ENCODE assay signal across 37 cellular contexts in genomic region chr14:94494085-94494484, GRCh38. TPM values are rescaled to one million over a fixed set of nuclear protein-coding genes. Genes with fewer than 3 reads are reported as not detected.
DNase-seq lines count a peak whose midpoint lies in the region; ATAC-seq lines count a peak whose summit lies in the region.
"Had no signal": no experiment of that assay in that cellular context is flagged by ENCODE, and none has a peak within 500 bp of the region (broad histone marks: within the 10 kb centered on the region; RNA-seq: fewer than 3 reads in every experiment).

No MANE protein-coding gene starts in this region.

- no peaks in the 10 kb centered on the region for H3K27me3 ChIP-seq in right cardiac atrium (ENCODE audit: control insufficient read depth, insufficient read depth)
- H3K27me3 ChIP-seq: body of pancreas had no signal

- intact Hi-C loops in cardiac septum (cut with DNase I): no loop called here
- intact Hi-C loops in right cardiac atrium (cut with DNase I): no loop called here
- intact Hi-C loops in activated T-helper 1 cell treated with anti-CD3 and anti-CD28 coated beads, Interleukin-12 subunit alpha, Interleukin-12 subunit beta, Interleukin-2, Interleukin-4 antibody, amounts not matched to agents 30 ng/mL and 10 ng/mL and 1 ng/mL, durations not matched to agents 14 hours and 24 hours and 36 hours (cut with micrococcal nuclease): no loop called here

- no peak overlapping the region for H3K27ac ChIP-seq in right cardiac atrium (ENCODE audit: low read length)
- H3K27ac ChIP-seq: A549, adrenal gland, body of pancreas, esophagus muscularis mucosa, GM23248, heart left ventricle, prostate gland, SK-N-MC, thoracic aorta had no signal

- H3K4me3 ChIP-seq in right cardiac atrium (ENCODE audit: low read length): no peak overlapping the region
- H3K4me3 ChIP-seq: A549, adrenal gland, body of pancreas, esophagus muscularis mucosa, GM23248, heart left ventricle, prostate gland, SK-N-MC, thoracic aorta had no signal

- H3K4me3 Mint-ChIP-seq in activated T-helper 1 cell treated with anti-CD3 and anti-CD28 coated beads, Interleukin-12 subunit alpha, Interleukin-12 subunit beta, Interleukin-2, Interleukin-4 antibody, amounts not matched to agents 30 ng/mL and 10 ng/mL and 1 ng/mL, durations not matched to agents 14 hours and 24 hours and 36 hours: no peak overlapping the region
- H3K4me3 Mint-ChIP-seq: activated CD4-positive, alpha-beta T cell treated with anti-CD3 and anti-CD28 coated beads, Interleukin-2, amount 10 ng/mL, durations not matched to agents 7 days and 5 days; activated naive CD4-positive, alpha-beta T cell treated with anti-CD3 and anti-CD28 coated beads, Interleukin-2, amount 10 ng/mL, durations not matched to agents 7 days and 5 days; dendritic cell treated with granulocyte-macrophage colony-stimulating factor and Interleukin-4, amounts not matched to agents 40 ng/mL and 50 ng/mL, for 4 days; endodermal cell; natural killer cell; stimulated activated naive CD8-positive, alpha-beta T cell treated with anti-CD3 and anti-CD28 coated beads, Interleukin-15, amount 100 ng/mL, for 72 hours; WTC11 had no signal

- ATAC-seq in right cardiac atrium (no peak), HG02571 (IDR thresholded peaks at IDR 0.05; ENCODE audit: unreplicated experiment) (peak; percentile 61), HG03378 (IDR thresholded peaks at IDR 0.05; ENCODE audit: unreplicated experiment) (peak; percentile 75), GM18520 (IDR thresholded peaks at IDR 0.05; ENCODE audit: unreplicated experiment) (no peak), HG03175 (IDR thresholded peaks at IDR 0.05; ENCODE audit: unreplicated experiment) (no peak)
- ATAC-seq: A549; body of pancreas; heart left ventricle; natural killer cell; PC-3; sciatic nerve; stimulated activated naive CD8-positive, alpha-beta T cell treated with anti-CD3 and anti-CD28 coated beads, Interleukin-15, amount 100 ng/mL, for 72 hours; WTC11 had no signal

- no peaks in the 10 kb centered on the region for H3K9me3 ChIP-seq in right cardiac atrium (ENCODE audit: control insufficient read depth, low read length)
- H3K9me3 ChIP-seq: A549, adrenal gland, body of pancreas, esophagus muscularis mucosa, heart left ventricle, prostate gland, thoracic aorta had no signal

- no peak overlapping the region for H3K27ac Mint-ChIP-seq in activated T-helper 1 cell treated with anti-CD3 and anti-CD28 coated beads, Interleukin-12 subunit alpha, Interleukin-12 subunit beta, Interleukin-2, Interleukin-4 antibody, amounts not matched to agents 30 ng/mL and 10 ng/mL and 1 ng/mL, durations not matched to agents 14 hours and 24 hours and 36 hours
- H3K27ac Mint-ChIP-seq: activated CD4-positive, alpha-beta T cell treated with anti-CD3 and anti-CD28 coated beads, Interleukin-2, amount 10 ng/mL, durations not matched to agents 7 days and 5 days; activated naive CD4-positive, alpha-beta T cell treated with anti-CD3 and anti-CD28 coated beads, Interleukin-2, amount 10 ng/mL, durations not matched to agents 7 days and 5 days; dendritic cell treated with granulocyte-macrophage colony-stimulating factor and Interleukin-4, amounts not matched to agents 40 ng/mL and 50 ng/mL, for 4 days; endodermal cell; natural killer cell; stimulated activated naive CD8-positive, alpha-beta T cell treated with anti-CD3 and anti-CD28 coated beads, Interleukin-15, amount 100 ng/mL, for 72 hours; WTC11 had no signal

- no peaks in the 10 kb centered on the region for H3K9me3 Mint-ChIP-seq in activated T-helper 1 cell treated with anti-CD3 and anti-CD28 coated beads, Interleukin-12 subunit alpha, Interleukin-12 subunit beta, Interleukin-2, Interleukin-4 antibody, amounts not matched to agents 30 ng/mL and 10 ng/mL and 1 ng/mL, durations not matched to agents 14 hours and 24 hours and 36 hours
- H3K9me3 Mint-ChIP-seq: activated CD4-positive, alpha-beta T cell treated with anti-CD3 and anti-CD28 coated beads, Interleukin-2, amount 10 ng/mL, durations not matched to agents 7 days and 5 days; activated naive CD4-positive, alpha-beta T cell treated with anti-CD3 and anti-CD28 coated beads, Interleukin-2, amount 10 ng/mL, durations not matched to agents 7 days and 5 days; dendritic cell treated with granulocyte-macrophage colony-stimulating factor and Interleukin-4, amounts not matched to agents 40 ng/mL and 50 ng/mL, for 4 days; endodermal cell; natural killer cell; stimulated activated naive CD8-positive, alpha-beta T cell treated with anti-CD3 and anti-CD28 coated beads, Interleukin-15, amount 100 ng/mL, for 72 hours had no signal

- peaks cover 2% of the 10 kb centered on the region for H3K27me3 Mint-ChIP-seq in activated T-helper 1 cell treated with anti-CD3 and anti-CD28 coated beads, Interleukin-12 subunit alpha, Interleukin-12 subunit beta, Interleukin-2, Interleukin-4 antibody, amounts not matched to agents 30 ng/mL and 10 ng/mL and 1 ng/mL, durations not matched to agents 14 hours and 24 hours and 36 hours (ENCODE audit: insufficient read depth)
- H3K27me3 Mint-ChIP-seq: dendritic cell treated with granulocyte-macrophage colony-stimulating factor and Interleukin-4, amounts not matched to agents 40 ng/mL and 50 ng/mL, for 4 days; stimulated activated naive CD8-positive, alpha-beta T cell treated with anti-CD3 and anti-CD28 coated beads, Interleukin-15, amount 100 ng/mL, for 72 hours had no signal

- peak; percentile 36 for DNase-seq in cardiac septum (ENCODE audit: low spot score)
- no peak for DNase-seq in right cardiac atrium
- DNase-seq in NCI-H1694 (lab: John Stamatoyannopoulos, UW): no peak
- no peak for DNase-seq in activated T-helper 1 cell treated with anti-CD3 and anti-CD28 coated beads, Interleukin-12 subunit alpha, Interleukin-12 subunit beta, Interleukin-2, Interleukin-4 antibody, amounts not matched to agents 30 ng/mL and 10 ng/mL and 1 ng/mL, durations not matched to agents 14 hours and 24 hours and 36 hours (ENCODE audit: low spot score)
- DNase-seq: activated CD4-positive, alpha-beta T cell treated with anti-CD3 and anti-CD28 coated beads, Interleukin-2, amount 10 ng/mL, durations not matched to agents 7 days and 5 days; activated naive CD4-positive, alpha-beta T cell treated with anti-CD3 and anti-CD28 coated beads, Interleukin-2, amount 10 ng/mL, durations not matched to agents 7 days and 5 days; adrenal gland; body of pancreas; Calu3; DMS79; endodermal cell; foreskin fibroblast; GM23248; heart left ventricle; kidney glomerular epithelial cell; natural killer cell; NCI-H1694 treated with DMSO at 0.1 percent for 48 hours; NCI-H510A treated with DMSO at 0.1 percent for 48 hours; occipital lobe; PC-3; stimulated activated CD4-positive, alpha-beta T cell treated with anti-CD3 and anti-CD28 coated beads, Interleukin-12 subunit alpha, Interleukin-12 subunit beta, amount 100 ng/mL, for 4 hours; stimulated activated CD4-positive, alpha-beta T cell treated with anti-CD3 and anti-CD28 coated beads, Interleukin-2, amount 100 ng/mL, for 48 hours; stimulated activated naive CD8-positive, alpha-beta T cell treated with anti-CD3 and anti-CD28 coated beads, Interleukin-15, amount 100 ng/mL, for 72 hours had no signal

- WGBS in right cardiac atrium: 55% methylated on average over 4 of the region's 4 CpGs

- no peaks in the 10 kb centered on the region for H3K4me1 ChIP-seq in right cardiac atrium (ENCODE audit: control insufficient read depth, insufficient read depth, low read length)
- H3K4me1 ChIP-seq: A549, adrenal gland, body of pancreas, esophagus muscularis mucosa, heart left ventricle, prostate gland had no signal

- no peaks in the 10 kb centered on the region for H3K4me1 Mint-ChIP-seq in activated T-helper 1 cell treated with anti-CD3 and anti-CD28 coated beads, Interleukin-12 subunit alpha, Interleukin-12 subunit beta, Interleukin-2, Interleukin-4 antibody, amounts not matched to agents 30 ng/mL and 10 ng/mL and 1 ng/mL, durations not matched to agents 14 hours and 24 hours and 36 hours (ENCODE audit: low read depth)
- H3K4me1 Mint-ChIP-seq: activated CD4-positive, alpha-beta T cell treated with anti-CD3 and anti-CD28 coated beads, Interleukin-2, amount 10 ng/mL, durations not matched to agents 7 days and 5 days; activated naive CD4-positive, alpha-beta T cell treated with anti-CD3 and anti-CD28 coated beads, Interleukin-2, amount 10 ng/mL, durations not matched to agents 7 days and 5 days; endodermal cell; natural killer cell; stimulated activated naive CD8-positive, alpha-beta T cell treated with anti-CD3 and anti-CD28 coated beads, Interleukin-15, amount 100 ng/mL, for 72 hours; WTC11 had no signal

- H3K36me3 Mint-ChIP-seq in activated T-helper 1 cell treated with anti-CD3 and anti-CD28 coated beads, Interleukin-12 subunit alpha, Interleukin-12 subunit beta, Interleukin-2, Interleukin-4 antibody, amounts not matched to agents 30 ng/mL and 10 ng/mL and 1 ng/mL, durations not matched to agents 14 hours and 24 hours and 36 hours (ENCODE audit: low read depth): no peaks in the 10 kb centered on the region
- H3K36me3 Mint-ChIP-seq: activated naive CD4-positive, alpha-beta T cell treated with anti-CD3 and anti-CD28 coated beads, Interleukin-2, amount 10 ng/mL, durations not matched to agents 7 days and 5 days; natural killer cell; WTC11 had no signal

RNA-seq across cellular contexts. Expression of gene SERPINA12, which starts 15.2 kb away (rescaled TPM):
- total RNA-seq in cardiac septum (not detected), right cardiac atrium (not detected)
- polyA plus RNA-seq in right cardiac atrium: not detected
- not detected in 2 replicates for total RNA-seq in activated T-helper 1 cell treated with anti-CD3 and anti-CD28 coated beads, Interleukin-12 subunit alpha, Interleukin-12 subunit beta, Interleukin-2, Interleukin-4 antibody, amounts not matched to agents 30 ng/mL and 10 ng/mL and 1 ng/mL, durations not matched to agents 14 hours and 24 hours and 36 hours
- total RNA-seq: activated CD4-positive, alpha-beta T cell treated with anti-CD3 and anti-CD28 coated beads, Interleukin-2, amount 10 ng/mL, durations not matched to agents 7 days and 5 days; adrenal gland; body of pancreas; Calu3; endodermal cell; esophagus muscularis mucosa; GM23248; heart left ventricle; HT1080; natural killer cell; occipital lobe; PC-3; sciatic nerve; T-helper 1 cell treated with Interleukin-12 subunit alpha and Interleukin-12 subunit beta and Interleukin-4 antibody, amounts not matched to agents 30 ng/mL and 1 ng/mL, for 36 hours; thoracic aorta; WTC11 had no signal
- polyA plus RNA-seq: A549, adrenal gland, GM23248, heart left ventricle had no signal

RNA-seq across cellular contexts. Expression of gene SERPINA9, which starts 18.1 kb away (rescaled TPM):
- not detected for total RNA-seq in cardiac septum
- total RNA-seq in right cardiac atrium: not detected
- polyA plus RNA-seq in right cardiac atrium: not detected
- not detected in 2 replicates for total RNA-seq in activated T-helper 1 cell treated with anti-CD3 and anti-CD28 coated beads, Interleukin-12 subunit alpha, Interleukin-12 subunit beta, Interleukin-2, Interleukin-4 antibody, amounts not matched to agents 30 ng/mL and 10 ng/mL and 1 ng/mL, durations not matched to agents 14 hours and 24 hours and 36 hours
- total RNA-seq: activated CD4-positive, alpha-beta T cell treated with anti-CD3 and anti-CD28 coated beads, Interleukin-2, amount 10 ng/mL, durations not matched to agents 7 days and 5 days; adrenal gland; body of pancreas; Calu3; endodermal cell; esophagus muscularis mucosa; GM23248; heart left ventricle; HT1080; natural killer cell; occipital lobe; PC-3; prostate gland; sciatic nerve; T-helper 1 cell treated with Interleukin-12 subunit alpha and Interleukin-12 subunit beta and Interleukin-4 antibody, amounts not matched to agents 30 ng/mL and 1 ng/mL, for 36 hours; WTC11 had no signal
- polyA plus RNA-seq: A549, adrenal gland, heart left ventricle had no signal

RNA-seq across cellular contexts. Expression of gene SERPINA11, which starts 41.5 kb away (rescaled TPM):
- total RNA-seq in cardiac septum (not detected), right cardiac atrium (not detected)
- not detected for polyA plus RNA-seq in right cardiac atrium
- not detected in 2 replicates for total RNA-seq in activated T-helper 1 cell treated with anti-CD3 and anti-CD28 coated beads, Interleukin-12 subunit alpha, Interleukin-12 subunit beta, Interleukin-2, Interleukin-4 antibody, amounts not matched to agents 30 ng/mL and 10 ng/mL and 1 ng/mL, durations not matched to agents 14 hours and 24 hours and 36 hours
- total RNA-seq: activated CD4-positive, alpha-beta T cell treated with anti-CD3 and anti-CD28 coated beads, Interleukin-2, amount 10 ng/mL, durations not matched to agents 7 days and 5 days; adrenal gland; body of pancreas; Calu3; esophagus muscularis mucosa; GM23248; heart left ventricle; HT1080; natural killer cell; occipital lobe; PC-3; prostate gland; sciatic nerve; T-helper 1 cell treated with Interleukin-12 subunit alpha and Interleukin-12 subunit beta and Interleukin-4 antibody, amounts not matched to agents 30 ng/mL and 1 ng/mL, for 36 hours; thoracic aorta had no signal
- polyA plus RNA-seq: A549, adrenal gland, GM23248, heart left ventricle had no signal

Comparison
In these comparisons a context has a peak if more than half of its experiments do, and no peak if none do; other contexts are left out.
1. ATAC-seq: peak in HG02571 (single experiment) and HG03378 (single experiment); none in right cardiac atrium (0 of 2), GM18520 (single experiment) and HG03175 (single experiment).